In the genomic region with DNA sequence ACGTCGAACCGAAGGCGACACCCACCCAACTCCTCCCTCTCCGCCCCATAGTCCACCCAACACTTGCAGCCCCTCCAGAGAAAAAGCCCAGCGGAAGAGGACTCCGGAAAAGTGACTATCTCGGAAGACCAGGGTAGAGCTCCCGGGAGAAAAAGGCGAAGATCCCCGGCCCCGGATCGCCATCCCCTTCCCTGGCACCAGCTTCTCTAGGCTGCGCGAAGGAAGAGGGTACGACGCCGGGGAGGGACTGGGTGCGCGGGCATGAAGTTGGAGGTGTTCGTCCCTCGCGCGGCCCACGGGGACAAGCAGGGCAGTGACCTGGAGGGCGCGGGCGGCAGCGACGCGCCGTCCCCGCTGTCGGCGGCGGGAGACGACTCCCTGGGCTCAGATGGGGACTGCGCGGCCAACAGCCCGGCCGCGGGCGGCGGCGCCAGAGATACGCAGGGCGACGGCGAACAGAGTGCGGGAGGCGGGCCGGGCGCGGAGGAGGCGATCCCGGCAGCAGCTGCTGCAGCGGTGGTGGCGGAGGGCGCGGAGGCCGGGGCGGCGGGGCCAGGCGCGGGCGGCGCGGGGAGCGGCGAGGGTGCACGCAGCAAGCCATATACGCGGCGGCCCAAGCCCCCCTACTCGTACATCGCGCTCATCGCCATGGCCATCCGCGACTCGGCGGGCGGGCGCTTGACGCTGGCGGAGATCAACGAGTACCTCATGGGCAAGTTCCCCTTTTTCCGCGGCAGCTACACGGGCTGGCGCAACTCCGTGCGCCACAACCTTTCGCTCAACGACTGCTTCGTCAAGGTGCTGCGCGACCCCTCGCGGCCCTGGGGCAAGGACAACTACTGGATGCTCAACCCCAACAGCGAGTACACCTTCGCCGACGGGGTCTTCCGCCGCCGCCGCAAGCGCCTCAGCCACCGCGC, we compare ENCODE assay signal across 1 cellular context.
TF ChIP-seq lines count a peak whose summit lies in the region.

No MANE protein-coding gene starts in this region.

TF ChIP-seq in SK-N-SH, 30 proteins besides CTCF, POLR2A, EP300 and RAD21 (continued from another document):
- TF ChIP-seq USF2 (IDR thresholded peaks at IDR 0.05; ENCODE audit: borderline replicate concordance, low read depth, low read length) (no peak), FOXM1 (IDR thresholded peaks at IDR 0.05; ENCODE audit: low read depth) (no peak), PBX3 (IDR thresholded peaks at IDR 0.05) (no peak), TAF1 (IDR thresholded peaks at IDR 0.05; ENCODE audit: borderline replicate concordance, low read depth, low read length) (no peak), TCF12 (IDR thresholded peaks at IDR 0.05) (no peak), REST (IDR thresholded peaks at IDR 0.05; ENCODE audit: low read depth, low read length) (no peak), SMC3 (IDR thresholded peaks at IDR 0.05; ENCODE audit: low read depth, low read length) (no peak), MEF2A (IDR thresholded peaks at IDR 0.05; ENCODE audit: borderline replicate concordance, low read depth) (no peak), MAX (IDR thresholded peaks at IDR 0.05; ENCODE audit: low read depth) (no peak)
- TF ChIP-seq, protein P1, sequence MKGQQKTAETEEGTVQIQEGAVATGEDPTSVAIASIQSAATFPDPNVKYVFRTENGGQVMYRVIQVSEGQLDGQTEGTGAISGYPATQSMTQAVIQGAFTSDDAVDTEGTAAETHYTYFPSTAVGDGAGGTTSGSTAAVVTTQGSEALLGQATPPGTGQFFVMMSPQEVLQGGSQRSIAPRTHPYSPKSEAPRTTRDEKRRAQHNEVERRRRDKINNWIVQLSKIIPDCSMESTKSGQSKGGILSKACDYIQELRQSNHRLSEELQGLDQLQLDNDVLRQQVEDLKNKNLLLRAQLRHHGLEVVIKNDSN (IDR thresholded peaks at IDR 0.05; ENCODE audit: borderline replicate concordance, low read depth): no peak
